Comparison of ENCODE assay signal across 26 cellular contexts in the genomic region with DNA sequence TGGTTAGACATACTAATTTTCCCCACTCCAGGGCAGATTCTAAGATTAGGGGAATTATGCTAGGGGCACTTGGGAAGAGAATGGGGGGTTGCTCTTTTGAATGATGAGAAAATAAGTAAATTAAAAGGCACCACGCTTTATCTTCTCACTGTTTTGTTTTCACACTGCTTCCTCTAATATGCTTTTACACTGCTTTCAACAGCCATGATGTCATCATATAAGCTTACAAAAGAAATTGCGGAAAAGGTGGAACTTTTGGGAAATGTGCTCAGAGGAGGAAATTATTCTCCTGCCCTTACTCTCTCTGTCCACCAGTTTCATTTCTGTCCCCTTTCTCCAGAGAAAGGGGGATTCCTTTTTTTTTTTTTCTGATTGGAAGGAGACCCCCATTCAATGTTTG.
DNase-seq lines count a peak whose midpoint lies in the region; ATAC-seq, FAIRE-seq and TF ChIP-seq lines count a peak whose summit lies in the region.
"Had no signal": no experiment of that assay in that cellular context is flagged by ENCODE, and none has a peak within 500 bp of the region (broad histone marks: within the 10 kb centered on the region; RNA-seq: fewer than 3 reads in every experiment).

No MANE protein-coding gene starts in this region.

- H2BK15ac ChIP-seq in neuronal stem cell (ENCODE audit: low read length) = no peak overlapping the region

- H3K9me3 ChIP-seq in HepG2 (ENCODE audit: low read length) (no peaks in the 10 kb centered on the region), right lobe of liver (no peaks in the 10 kb centered on the region), HEK293 (ENCODE audit: control insufficient read depth, insufficient read depth, low read depth, low read length) (no peaks in the 10 kb centered on the region), neural progenitor cell (ENCODE audit: low read depth) (no peaks in the 10 kb centered on the region), neuronal stem cell (replicated peaks in 1 of 2; ENCODE audit: control insufficient read depth in 2 of 2, insufficient read depth in 1 of 2, low read depth in 1 of 2, low read length in 2 of 2) (peaks cover 0 to 3% of the 10 kb centered on the region in 2 donors)
- H3K9me3 ChIP-seq: BE2C, BLaER1, Caco-2 had no signal

- ATAC-seq in HepG2 = no peak
- no peak for ATAC-seq in right lobe of liver
- no peak for ATAC-seq in HG03135 (IDR thresholded peaks at IDR 0.05; ENCODE audit: unreplicated experiment)

- POLR2A ChIA-PET in HepG2 (lab: Yijun Ruan, JAX) = interaction anchor here (0.6 kb wide), 1 partner anchor 202 kb away, joined by 3 read pairs; no protein-coding TSS in a partner anchor
- POLR2A ChIA-PET in HEK293 (lab: Yijun Ruan, JAX) = no interaction called here

- BruUV-seq in HepG2 (replicated peaks; lab: Mats Ljungman, UMichigan) = no TSS peak

- H3K23ac ChIP-seq in neuronal stem cell (ENCODE audit: low read depth, low read length, poor library complexity) = no peak overlapping the region

- no peaks in the 10 kb centered on the region for H3F3A ChIP-seq in neural progenitor cell (ENCODE audit: low read depth)

- H3K27me3 ChIP-seq in HepG2 (ENCODE audit: control insufficient read depth in 1 of 2, insufficient read depth in 2 of 2, low read length in 2 of 2) (no peaks in the 10 kb centered on the region), right lobe of liver (no peaks in the 10 kb centered on the region), neural progenitor cell (no peaks in the 10 kb centered on the region), neuronal stem cell (ENCODE audit: control insufficient read depth in 3 of 3, insufficient read depth in 3 of 3, low read depth in 1 of 3, low read length in 3 of 3) (no peaks in the 10 kb centered on the region)
- H3K27me3 ChIP-seq: BE2C, BLaER1 had no signal

- H3K36me3 ChIP-seq in HepG2 (replicated peaks in 1 of 2; ENCODE audit: control insufficient read depth in 1 of 2, insufficient read depth in 2 of 2, low read length in 2 of 2) (no peaks in the 10 kb centered on the region), right lobe of liver (no peaks in the 10 kb centered on the region), HEK293 (ENCODE audit: control insufficient read depth in 2 of 2, insufficient read depth in 1 of 2, low read length in 2 of 2) (no peaks in the 10 kb centered on the region), neural progenitor cell (no peaks in the 10 kb centered on the region), neuronal stem cell (replicated peaks in 1 of 2; ENCODE audit: control insufficient read depth in 2 of 2, insufficient read depth in 2 of 2, low read length in 2 of 2) (no peaks in the 10 kb centered on the region)
- H3K36me3 ChIP-seq: BE2C, BLaER1 had no signal

- H3K4me2 ChIP-seq in HepG2 (ENCODE audit: low read depth, low read length) = no peak overlapping the region
- H3K4me2 ChIP-seq in neural progenitor cell = no peak overlapping the region
- H3K4me2 ChIP-seq in neuronal stem cell (ENCODE audit: insufficient read depth, low read length, poor library complexity, severe bottlenecking) = no peak overlapping the region
- H3K4me2 ChIP-seq: BLaER1 had no signal

- H4K91ac ChIP-seq in neuronal stem cell (ENCODE audit: low read depth, low read length, poor library complexity) = no peak overlapping the region

- H2BK12ac ChIP-seq in neuronal stem cell (ENCODE audit: low read length) = no peak overlapping the region

- no peak for FAIRE-seq in HepG2 (lab: Jason Lieb, UNC)
- FAIRE-seq: A204.1, D721Med, G401.6, GM12892, GM18507 had no signal

- no peaks in the 10 kb centered on the region for H4K20me1 ChIP-seq in HepG2 (ENCODE audit: insufficient read depth, low read length)
- H4K20me1 ChIP-seq in neural progenitor cell (ENCODE audit: low read depth) = no peaks in the 10 kb centered on the region
- H4K20me1 ChIP-seq: BLaER1 had no signal

- TF ChIP-seq EP300 in HepG2 (IDR thresholded peaks at IDR 0.05; ENCODE audit: low read depth in 2 of 2, low read length in 2 of 2) = no peak
- TF ChIP-seq EP300 in HepG2 (CRISPR knock-in tag; IDR thresholded peaks at IDR 0.05; ENCODE audit: borderline replicate concordance) = no peak

- H3K9me3 Mint-ChIP-seq in neural progenitor cell = no peaks in the 10 kb centered on the region

- DNase-seq in HepG2 (ENCODE audit: low spot score) (no peak), right lobe of liver (no peak), neural progenitor cell (ENCODE audit: low spot score) (no peak), neuronal stem cell (ENCODE audit: low spot score) (no peak), NCI-H345 (lab: John Stamatoyannopoulos, UW) (no peak), COLO668 (lab: John Stamatoyannopoulos, UW; ENCODE audit: unreplicated experiment) (no peak)
- DNase-seq: 8988T; ACHN; BE2C; C1 segment of cervical spinal cord; Caco-2; Calu3; CD4-positive, alpha-beta memory T cell; CD4-positive, CD25-positive, alpha-beta regulatory T cell; CD8-positive, alpha-beta memory T cell; DMS79 treated with DMSO at 0.1 percent for 48 hours; GF-D8 had no signal

- no peak overlapping the region for H3K4me3 Mint-ChIP-seq in neural progenitor cell
- H3K4me3 Mint-ChIP-seq: CD14-positive monocyte; CD4-positive, alpha-beta memory T cell; CD4-positive, CD25-positive, alpha-beta regulatory T cell; CD8-positive, alpha-beta memory T cell had no signal

- H2AK5ac ChIP-seq in neuronal stem cell (ENCODE audit: low read depth, low read length) = no peak overlapping the region

- CTCF ChIA-PET in HepG2 (lab: Yijun Ruan, JAX; ENCODE audit: low intra/inter-chr PET ratio, low total read pairs) = no interaction called here
- CTCF ChIA-PET in HEK293 (lab: Yijun Ruan, JAX) = no interaction called here

- no peak overlapping the region for H3K4ac ChIP-seq in neuronal stem cell (ENCODE audit: low read length)

- no peaks in the 10 kb centered on the region for H3K27me3 Mint-ChIP-seq in neural progenitor cell (ENCODE audit: insufficient read depth, low read depth)
- H3K27me3 Mint-ChIP-seq: CD4-positive, alpha-beta memory T cell; CD4-positive, CD25-positive, alpha-beta regulatory T cell; CD8-positive, alpha-beta memory T cell had no signal

- H4K8ac ChIP-seq in neuronal stem cell (ENCODE audit: low read depth, low read length) = no peak overlapping the region

- intact Hi-C loops in HepG2 (cut with micrococcal nuclease; ENCODE audit: unreplicated experiment) (no loop called here), right lobe of liver (cut with DNase I) (no loop called here)

- H3K18ac ChIP-seq in neuronal stem cell (ENCODE audit: low read length) = no peak overlapping the region

- H3K9ac ChIP-seq in HepG2 (ENCODE audit: insufficient read depth, low read depth, low read length) (no peak overlapping the region), neural progenitor cell (no peak overlapping the region), neuronal stem cell (ENCODE audit: low read depth, low read length, poor library complexity) (no peak overlapping the region)
- H3K9ac ChIP-seq: BLaER1 had no signal

- WGBS in HepG2 (ENCODE audit: low lambda C conversion rate) = 50% methylated on average over 2 of the region's 2 CpGs
- 90% methylated on average over 2 of the region's 2 CpGs for WGBS in right lobe of liver (ENCODE audit: insufficient coverage, low coverage, low lambda C conversion rate, missing lambda C conversion rate)
- no CpG with 5 or more reads among the region's 2 CpGs for WGBS in neuronal stem cell (ENCODE audit: extremely low coverage in 2 of 2, insufficient read length in 2 of 2, insufficient replicate concordance in 1 of 2), 2 donors

- H3K79me2 ChIP-seq in HepG2 (ENCODE audit: insufficient read depth, low read length) (no peaks in the 10 kb centered on the region), neural progenitor cell (ENCODE audit: low read depth) (no peaks in the 10 kb centered on the region)

- H3K27ac Mint-ChIP-seq in neural progenitor cell = no peak overlapping the region
- H3K27ac Mint-ChIP-seq: CD4-positive, alpha-beta memory T cell; CD4-positive, CD25-positive, alpha-beta regulatory T cell; CD8-positive, alpha-beta memory T cell had no signal

- no peak overlapping the region for H2BK5ac ChIP-seq in neuronal stem cell (ENCODE audit: low read length)

- no peak for TF ChIP-seq RAD21 in HepG2 (CRISPR knock-in tag; IDR thresholded peaks at IDR 0.05)

- no peak overlapping the region for H2BK120ac ChIP-seq in neuronal stem cell (ENCODE audit: low read depth, low read length)

- H3K79me1 ChIP-seq in neuronal stem cell (ENCODE audit: low read depth, low read length) = no peaks in the 10 kb centered on the region

- no peak for TF ChIP-seq CTCF in HepG2 (CRISPR knock-in tag; IDR thresholded peaks at IDR 0.05)
- TF ChIP-seq CTCF in right lobe of liver (IDR thresholded peaks at IDR 0.05) = no peak
- TF ChIP-seq CTCF in HEK293 (tag by site-specific recombination; IDR thresholded peaks at IDR 0.05) = no peak
- no peak for TF ChIP-seq CTCF in neural progenitor cell (IDR thresholded peaks at IDR 0.05)

- no peak overlapping the region for H3K4me3 ChIP-seq in HepG2 (replicated peaks in 1 of 3; ENCODE audit: insufficient read depth in 1 of 3, low read depth in 2 of 3, low read length in 3 of 3)
- no peak overlapping the region for H3K4me3 ChIP-seq in right lobe of liver
- no peak overlapping the region for H3K4me3 ChIP-seq in HEK293 (ENCODE audit: low read depth, low read length)
- H3K4me3 ChIP-seq in neural progenitor cell = no peak overlapping the region
- H3K4me3 ChIP-seq in neuronal stem cell (ENCODE audit: low read length in 2 of 2) = no peak overlapping the region
- H3K4me3 ChIP-seq: BLaER1 had no signal

- H3K4me1 ChIP-seq in HepG2 (ENCODE audit: insufficient read depth, low read length) (no peaks in the 10 kb centered on the region), right lobe of liver (no peaks in the 10 kb centered on the region), HEK293 (ENCODE audit: control insufficient read depth, insufficient read depth, low read length) (no peaks in the 10 kb centered on the region), neural progenitor cell (no peaks in the 10 kb centered on the region), neuronal stem cell (ENCODE audit: control insufficient read depth in 2 of 2, insufficient read depth in 1 of 2, low read depth in 1 of 2, low read length in 2 of 2) (peaks cover 0 to 1% of the 10 kb centered on the region in 2 donors)
- H3K4me1 ChIP-seq: BE2C, BLaER1, Caco-2 had no signal

- TF ChIP-seq POLR2A in HepG2 (IDR thresholded peaks at IDR 0.05; ENCODE audit: insufficient read depth in 1 of 2, low read depth in 2 of 2, low read length in 2 of 2) (no peak), right lobe of liver (IDR thresholded peaks at IDR 0.05) (no peak)

- H2AFZ ChIP-seq in HepG2 (ENCODE audit: low read length) (no peak overlapping the region), neural progenitor cell (replicated peaks) (peak overlapping the region; percentile 1), neuronal stem cell (ENCODE audit: low read length) (peak overlapping the region; percentile 12)

- H3K36me3 Mint-ChIP-seq in neural progenitor cell = no peaks in the 10 kb centered on the region
- H3K36me3 Mint-ChIP-seq: CD14-positive monocyte; CD4-positive, alpha-beta memory T cell; CD4-positive, CD25-positive, alpha-beta regulatory T cell; CD8-positive, alpha-beta memory T cell had no signal

- H3K27ac ChIP-seq in HepG2 (ENCODE audit: extremely low read length, insufficient read depth, low read length) (no peak overlapping the region), right lobe of liver (no peak overlapping the region), HEK293 (ENCODE audit: extremely low read depth, low read depth, low read length) (no peak overlapping the region), neural progenitor cell (no peak overlapping the region), neuronal stem cell (replicated peaks; ENCODE audit: low read length) (no peak overlapping the region)
- H3K27ac ChIP-seq: BLaER1 had no signal

- no peaks in the 10 kb centered on the region for H3K4me1 Mint-ChIP-seq in neural progenitor cell
- H3K4me1 Mint-ChIP-seq: CD14-positive monocyte; CD4-positive, alpha-beta memory T cell; CD4-positive, CD25-positive, alpha-beta regulatory T cell; CD8-positive, alpha-beta memory T cell had no signal

- H3K14ac ChIP-seq in neuronal stem cell (ENCODE audit: low read length) = no peak overlapping the region

- in situ Hi-C loops in HepG2 (cut with HindIII; ENCODE audit: extremely low pct_ligation_motif_present, low pct_unique_long_range_greater_than_20kb) = no loop called here
